In the genomic region with DNA sequence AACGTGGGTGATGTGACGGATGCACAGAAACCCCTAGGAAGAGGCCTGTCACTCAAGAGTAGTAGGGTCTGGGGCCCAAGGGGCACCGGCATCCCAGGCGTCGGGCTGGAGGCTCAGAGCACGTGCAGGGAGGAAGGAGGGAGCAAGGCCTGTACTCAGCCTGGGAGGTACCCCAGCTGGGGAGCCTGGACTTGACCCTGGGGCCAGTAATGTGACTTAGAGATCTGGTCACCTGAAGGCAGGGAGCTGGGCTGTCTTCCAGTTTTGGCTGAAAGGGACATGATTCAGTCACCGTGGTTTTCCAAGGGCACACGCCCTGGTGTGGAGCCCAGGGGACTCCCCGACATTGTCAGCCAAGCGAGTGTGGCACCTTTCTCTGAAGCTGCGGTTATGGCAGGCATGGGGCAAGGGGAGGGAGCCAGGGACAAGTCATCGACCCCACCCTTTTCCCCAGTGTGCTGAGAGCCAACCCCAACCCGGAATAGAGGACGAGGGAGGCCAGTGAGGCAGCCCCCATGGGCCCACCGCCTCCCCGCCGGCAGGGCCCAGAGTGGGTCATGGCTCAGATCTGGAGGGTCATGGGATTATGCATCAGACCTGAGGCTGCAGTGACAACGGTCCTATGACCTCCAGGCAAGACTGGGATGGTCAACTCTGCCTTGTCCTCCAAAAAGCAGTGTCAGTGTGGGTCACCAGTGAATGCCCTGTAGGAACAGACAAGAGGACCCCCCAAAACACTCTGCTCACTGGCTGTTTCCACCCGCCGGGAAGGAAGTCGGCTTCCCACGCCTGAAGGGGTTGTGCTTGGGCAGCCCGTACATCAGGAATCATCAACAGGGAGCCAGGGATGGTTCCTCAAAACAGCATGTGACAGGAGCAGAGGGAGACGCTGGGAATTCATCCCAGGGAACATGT, we compare ENCODE assay signal across 1 cellular context.
TF ChIP-seq lines count a peak whose summit lies in the region.

No MANE protein-coding gene starts in this region.

TF ChIP-seq in SK-N-SH treated with all-trans-retinoic acid at 6 μM for 48 hours, 23 proteins besides CTCF, POLR2A, EP300 and RAD21 (continued from another document):
- TF ChIP-seq, protein P1, sequence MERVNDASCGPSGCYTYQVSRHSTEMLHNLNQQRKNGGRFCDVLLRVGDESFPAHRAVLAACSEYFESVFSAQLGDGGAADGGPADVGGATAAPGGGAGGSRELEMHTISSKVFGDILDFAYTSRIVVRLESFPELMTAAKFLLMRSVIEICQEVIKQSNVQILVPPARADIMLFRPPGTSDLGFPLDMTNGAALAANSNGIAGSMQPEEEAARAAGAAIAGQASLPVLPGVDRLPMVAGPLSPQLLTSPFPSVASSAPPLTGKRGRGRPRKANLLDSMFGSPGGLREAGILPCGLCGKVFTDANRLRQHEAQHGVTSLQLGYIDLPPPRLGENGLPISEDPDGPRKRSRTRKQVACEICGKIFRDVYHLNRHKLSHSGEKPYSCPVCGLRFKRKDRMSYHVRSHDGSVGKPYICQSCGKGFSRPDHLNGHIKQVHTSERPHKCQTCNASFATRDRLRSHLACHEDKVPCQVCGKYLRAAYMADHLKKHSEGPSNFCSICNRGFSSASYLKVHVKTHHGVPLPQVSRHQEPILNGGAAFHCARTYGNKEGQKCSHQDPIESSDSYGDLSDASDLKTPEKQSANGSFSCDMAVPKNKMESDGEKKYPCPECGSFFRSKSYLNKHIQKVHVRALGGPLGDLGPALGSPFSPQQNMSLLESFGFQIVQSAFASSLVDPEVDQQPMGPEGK (CRISPR knock-in tag; IDR thresholded peaks at IDR 0.05; ENCODE audit: borderline replicate concordance): no peak
- TF ChIP-seq ZNF8 (CRISPR knock-in tag; IDR thresholded peaks at IDR 0.05) (no peak), BACH2 (CRISPR knock-in tag; IDR thresholded peaks at IDR 0.05; ENCODE audit: borderline replicate concordance) (no peak), CREB5 (CRISPR knock-in tag; IDR thresholded peaks at IDR 0.05; ENCODE audit: low read depth) (no peak), ZC3H10 (CRISPR knock-in tag; IDR thresholded peaks at IDR 0.05) (no peak), CSRNP3 (CRISPR knock-in tag; IDR thresholded peaks at IDR 0.05) (no peak), SNAI2 (CRISPR knock-in tag; IDR thresholded peaks at IDR 0.05) (no peak)
